Comparison of ENCODE assay signal across 8 cellular contexts in genomic region chr16:30335598-30336474, GRCh38. TPM values are rescaled to one million over a fixed set of nuclear protein-coding genes. Genes with fewer than 3 reads are reported as not detected.
DNase-seq lines count a peak whose midpoint lies in the region; ATAC-seq and TF ChIP-seq lines count a peak whose summit lies in the region.

No MANE protein-coding gene starts in this region.

- no peaks in the 10 kb centered on the region for H3K9me3 ChIP-seq in breast epithelium
- H3K9me3 ChIP-seq in lower lobe of right lung: no peaks in the 10 kb centered on the region

- peak overlapping the region; percentile 58 for H3K27ac Mint-ChIP-seq in type B pancreatic cell

- H3K4me1 ChIP-seq in breast epithelium (peaks cover 0 to 6% of the 10 kb centered on the region in 2 donors), lower lobe of right lung (peaks cover 7% of the 10 kb centered on the region)

- H3K27me3 ChIP-seq in breast epithelium (no peaks in the 10 kb centered on the region), lower lobe of right lung (ENCODE audit: low read depth) (no peaks in the 10 kb centered on the region)

- H3K4me3 Mint-ChIP-seq in type B pancreatic cell: peak overlapping the region; percentile 81

- intact Hi-C loops in breast epithelium (cut with DNase I; ENCODE audit: low total_unique reads): no loop called here
- intact Hi-C loops in lower lobe of right lung (cut with DNase I): no loop called here

- no peaks in the 10 kb centered on the region for H3K9me3 Mint-ChIP-seq in type B pancreatic cell

- peaks cover under 1% of the 10 kb centered on the region for H3K36me3 Mint-ChIP-seq in type B pancreatic cell

- no peaks in the 10 kb centered on the region for H3K27me3 Mint-ChIP-seq in type B pancreatic cell

- DNase-seq in D341Med (ENCODE audit: low spot score): peak; percentile 25
- DNase-seq in NB4 (ENCODE audit: low read depth): peak; percentile 58
- no peak for DNase-seq in breast epithelium (ENCODE audit: low spot score in 2 of 2)
- no peak for DNase-seq in lower lobe of right lung
- no peak for DNase-seq in type B pancreatic cell (ENCODE audit: extremely low spot score, unreplicated experiment)
- no peak for DNase-seq in stimulated activated CD4-positive, alpha-beta T cell treated with anti-CD3 and anti-CD28 coated beads, Interleukin-12 subunit alpha, Interleukin-12 subunit beta, amount 100 ng/mL, for 4 hours

- H3K36me3 ChIP-seq in breast epithelium (no peaks in the 10 kb centered on the region), lower lobe of right lung (no peaks in the 10 kb centered on the region)

- ATAC-seq in GM21737 (IDR thresholded peaks at IDR 0.05; ENCODE audit: unreplicated experiment) (peak; percentile 8), lower lobe of right lung (peak; percentile 9 to 13), HG03039 (IDR thresholded peaks at IDR 0.05; ENCODE audit: unreplicated experiment) (no peak)

- TF ChIP-seq CTCF in NB4 (IDR thresholded peaks at IDR 0.05; ENCODE audit: low read depth, low read length) (no peak), breast epithelium (IDR thresholded peaks at IDR 0.05) (no peak), lower lobe of right lung (IDR thresholded peaks at IDR 0.05) (no peak), type B pancreatic cell (conservative IDR thresholded peaks at IDR 0.05) (no peak)

- H3K4me1 Mint-ChIP-seq in type B pancreatic cell (ENCODE audit: unreplicated experiment): peaks cover under 1% of the 10 kb centered on the region

- H3K4me3 ChIP-seq in NB4 (ENCODE audit: low read depth, low read length): peak overlapping the region; percentile 60
- peak overlapping the region; percentile 69 to 79 (median 77) for H3K4me3 ChIP-seq in breast epithelium
- peak overlapping the region; percentile 64 for H3K4me3 ChIP-seq in lower lobe of right lung

- H3K27ac ChIP-seq in breast epithelium (peak overlapping the region; percentile 94), lower lobe of right lung (peak overlapping the region; percentile 88)

- no peak for TF ChIP-seq POLR2A in NB4 (IDR thresholded peaks at IDR 0.05; ENCODE audit: extremely low read depth, insufficient read length)
- TF ChIP-seq POLR2A in breast epithelium (IDR thresholded peaks at IDR 0.05): no peak

RNA-seq across cellular contexts. Expression of gene CD2BP2, which starts 19.3 kb away (rescaled TPM):
- total RNA-seq in breast epithelium (10 to 100 TPM; 26.2 to 47.2 (median 38.3) TPM), lower lobe of right lung (52.3 TPM), type B pancreatic cell (ENCODE audit: low replicate concordance) (64.6 and 68.9 TPM in 2 replicates)

RNA-seq across cellular contexts. Expression of gene TBC1D10B, which starts 34.5 kb away (rescaled TPM):
- 10 to 100 TPM; 19.0 to 22.2 (median 21.0) TPM for total RNA-seq in breast epithelium
- 36.9 TPM for total RNA-seq in lower lobe of right lung
- 46.8 and 50.0 TPM in 2 replicates for total RNA-seq in type B pancreatic cell (ENCODE audit: low replicate concordance)

RNA-seq across cellular contexts. Expression of gene MYL11, which starts 38.8 kb away (rescaled TPM):
- total RNA-seq in breast epithelium (not detected), lower lobe of right lung (not detected), type B pancreatic cell (ENCODE audit: low replicate concordance) (10.4 and 21.7 TPM in 2 replicates)

RNA-seq across cellular contexts. Expression of gene SEPTIN1, which starts 46.5 kb away (rescaled TPM):
- total RNA-seq in breast epithelium: 1 to 10 TPM; 1.3 to 4.6 (median 2.7) TPM
- 6.0 TPM for total RNA-seq in lower lobe of right lung
- 1.4 and 2.3 TPM in 2 replicates for total RNA-seq in type B pancreatic cell (ENCODE audit: low replicate concordance)

RNA-seq across cellular contexts. Expression of gene ZNF48, which starts 59.4 kb away (rescaled TPM):
- total RNA-seq in breast epithelium (1 to 10 TPM; 4.8 to 9.5 (median 6.2) TPM), lower lobe of right lung (6.2 TPM), type B pancreatic cell (ENCODE audit: low replicate concordance) (14.5 and 21.1 TPM in 2 replicates)

Comparison
In these comparisons a context has a peak if more than half of its experiments do, and no peak if none do; other contexts are left out.
1. DNase-seq: peak in D341Med (single experiment) and NB4 (single experiment); none in breast epithelium (0 of 2), lower lobe of right lung (single experiment), type B pancreatic cell (single experiment) and stimulated activated CD4-positive, alpha-beta T cell treated with anti-CD3 and anti-CD28 coated beads, Interleukin-12 subunit alpha, Interleukin-12 subunit beta, amount 100 ng/mL, for 4 hours (single experiment).
2. Peak in every context shown above with its lines, with median percentiles within 50 percentile points of each other: H3K4me3 ChIP-seq.